In the genomic region with DNA sequence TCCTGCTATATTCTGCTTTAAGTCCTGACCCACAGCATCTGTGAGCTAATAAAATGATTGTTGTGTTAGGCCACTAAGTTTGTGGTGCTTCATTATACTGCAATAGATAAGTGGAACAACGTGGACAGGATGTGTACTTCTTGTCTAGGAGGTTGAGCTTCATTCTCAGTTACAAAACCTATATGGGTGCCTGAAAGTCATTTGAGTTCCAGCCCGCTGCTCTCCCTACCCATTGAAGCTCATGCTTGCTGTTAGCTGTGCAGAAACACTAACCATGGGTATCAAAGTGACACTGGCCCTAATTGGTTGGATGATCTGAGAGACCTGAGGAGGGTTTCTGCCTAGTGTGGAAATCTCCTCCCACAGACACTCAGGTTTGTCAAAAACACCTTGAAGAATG, we compare ENCODE assay signal across 16 cellular contexts.
DNase-seq lines count a peak whose midpoint lies in the region; ATAC-seq and TF ChIP-seq lines count a peak whose summit lies in the region.
"Had no signal": no experiment of that assay in that cellular context is flagged by ENCODE, and none has a peak within 500 bp of the region (broad histone marks: within the 10 kb centered on the region; RNA-seq: fewer than 3 reads in every experiment).

No MANE protein-coding gene starts in this region.

- no peak for TF ChIP-seq CTCF in nephron progenitor cell (IDR thresholded peaks at IDR 0.05)

- no peak overlapping the region for H3K4me3 Mint-ChIP-seq in nephron progenitor cell
- H3K4me3 Mint-ChIP-seq: activated naive CD8-positive, alpha-beta T cell; natural killer cell; T-helper 1 cell treated with Interleukin-12 subunit alpha and Interleukin-12 subunit beta and Interleukin-4 antibody, amounts not matched to agents 30 μg/mL and 1 μg/mL, for 36 hours had no signal

- peak; percentile 63 for ATAC-seq in GM18519 (IDR thresholded peaks at IDR 0.05; ENCODE audit: low FRiP score, unreplicated experiment)
- ATAC-seq in GM21447 (IDR thresholded peaks at IDR 0.05; ENCODE audit: unreplicated experiment) = peak; percentile 73
- ATAC-seq in HG02981 (IDR thresholded peaks at IDR 0.05; ENCODE audit: unreplicated experiment) = peak; percentile 55
- ATAC-seq in HG03575 (IDR thresholded peaks at IDR 0.05; ENCODE audit: extremely low read depth, insufficient number of reproducible peaks, low FRiP score, unreplicated experiment) = peak; percentile 54
- ATAC-seq: activated CD4-positive, CD25-positive, alpha-beta regulatory T cell treated with anti-CD3 and anti-CD28 coated beads, Interleukin-2, amount 50 U/mL, for 24 hours; foreskin keratinocyte had no signal

- peaks cover 21% of the 10 kb centered on the region for H3K4me1 Mint-ChIP-seq in nephron progenitor cell
- H3K4me1 Mint-ChIP-seq: natural killer cell had no signal

- DNase-seq in nephron progenitor cell = no peak
- DNase-seq in anterior cingulate cortex (lab: John Stamatoyannopoulos, UW) = no peak
- DNase-seq in NCI-H2081 (lab: John Stamatoyannopoulos, UW) = no peak
- no peak for DNase-seq in activated gamma-delta T cell treated with Interleukin-2 at 50 U/mL for 16 hours
- DNase-seq: Calu3, caudate nucleus, foreskin keratinocyte, natural killer cell, NCI-H82 had no signal

- no peaks in the 10 kb centered on the region for H3K36me3 Mint-ChIP-seq in nephron progenitor cell (ENCODE audit: low read depth)
- H3K36me3 Mint-ChIP-seq: activated naive CD8-positive, alpha-beta T cell; natural killer cell had no signal

- H3K27me3 Mint-ChIP-seq in nephron progenitor cell (ENCODE audit: low read depth, poor library complexity) = peaks cover 4% of the 10 kb centered on the region
- H3K27me3 Mint-ChIP-seq: activated naive CD8-positive, alpha-beta T cell had no signal

- peaks cover 5% of the 10 kb centered on the region for H3K9me3 Mint-ChIP-seq in nephron progenitor cell
- H3K9me3 Mint-ChIP-seq: natural killer cell; T-helper 1 cell treated with Interleukin-12 subunit alpha and Interleukin-12 subunit beta and Interleukin-4 antibody, amounts not matched to agents 30 μg/mL and 1 μg/mL, for 36 hours had no signal

- no peak overlapping the region for H3K27ac Mint-ChIP-seq in nephron progenitor cell
- H3K27ac Mint-ChIP-seq: activated naive CD8-positive, alpha-beta T cell; natural killer cell; T-helper 1 cell treated with Interleukin-12 subunit alpha and Interleukin-12 subunit beta and Interleukin-4 antibody, amounts not matched to agents 30 μg/mL and 1 μg/mL, for 36 hours had no signal
